8 cellular contexts compared by ENCODE assay signal in the genomic region with DNA sequence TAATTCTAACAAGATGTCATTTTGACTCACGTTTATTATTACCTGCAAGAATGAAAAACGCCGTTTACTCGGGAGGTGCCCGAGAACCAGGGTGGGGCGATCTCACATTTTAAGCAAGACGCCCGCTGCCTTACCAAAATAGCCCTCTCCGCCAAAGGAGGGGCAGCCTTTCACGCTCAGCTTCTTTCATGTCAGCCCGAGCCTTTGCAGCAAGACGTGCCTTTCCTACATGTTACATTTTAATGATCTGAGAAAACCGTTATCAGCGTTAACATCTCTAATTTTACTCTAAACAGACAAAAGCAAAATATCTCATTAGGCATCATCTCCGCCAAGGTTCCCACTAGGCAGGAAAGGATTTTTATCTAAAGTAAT. TPM values are rescaled to one million over a fixed set of nuclear protein-coding genes. Genes with fewer than 3 reads are reported as not detected.
DNase-seq lines count a peak whose midpoint lies in the region; TF ChIP-seq lines count a peak whose summit lies in the region.

No MANE protein-coding gene starts in this region.

- intact Hi-C loops in Calu3 (cut with micrococcal nuclease; ENCODE audit: unreplicated experiment) (no loop called here), breast epithelium (cut with DNase I; ENCODE audit: low total_unique reads) (loop anchor here (10.0 kb wide), 1 partner anchor 80 kb away; no protein-coding TSS in a partner anchor)

- TF ChIP-seq POLR2A in breast epithelium (IDR thresholded peaks at IDR 0.05): no peak

- CTCF ChIA-PET in Calu3 (lab: Charles Lee): no interaction called here

- H3K36me3 Mint-ChIP-seq in Calu3 (ENCODE audit: insufficient read depth, unreplicated experiment): peaks cover 19% of the 10 kb centered on the region
- H3K36me3 Mint-ChIP-seq in nephron (ENCODE audit: low read depth): peaks cover 6% of the 10 kb centered on the region

- H3K4me1 Mint-ChIP-seq in Calu3 (ENCODE audit: low read depth, unreplicated experiment) (peaks cover 8% of the 10 kb centered on the region), nephron (peaks cover 36% of the 10 kb centered on the region)

- H3K27me3 Mint-ChIP-seq in Calu3 (ENCODE audit: unreplicated experiment): peaks cover 14% of the 10 kb centered on the region
- peaks cover 28% of the 10 kb centered on the region for H3K27me3 Mint-ChIP-seq in nephron (ENCODE audit: low read depth)

- H3K27me3 ChIP-seq in SJSA1 (replicated peaks) (no peaks in the 10 kb centered on the region), breast epithelium (no peaks in the 10 kb centered on the region)

- H3K27ac ChIP-seq in SJSA1 (no peak overlapping the region), breast epithelium (no peak overlapping the region)

- BruUV-seq in Calu3 (replicated peaks; lab: Mats Ljungman, UMichigan): no TSS peak

- H3K27ac Mint-ChIP-seq in Calu3 (ENCODE audit: unreplicated experiment): no peak overlapping the region
- peak overlapping the region; percentile 6 to 77 (median 54) for H3K27ac Mint-ChIP-seq in nephron

- H3K4me1 ChIP-seq in SJSA1 (replicated peaks) (peaks cover 18% of the 10 kb centered on the region), breast epithelium (no peaks in the 10 kb centered on the region)

- H3K9me3 Mint-ChIP-seq in Calu3 (ENCODE audit: low read depth, unreplicated experiment): no peaks in the 10 kb centered on the region
- no peaks in the 10 kb centered on the region for H3K9me3 Mint-ChIP-seq in nephron

- TF ChIP-seq CTCF in Calu3 (IDR thresholded peaks at IDR 0.05; ENCODE audit: unreplicated experiment): no peak
- TF ChIP-seq CTCF in breast epithelium (IDR thresholded peaks at IDR 0.05): no peak
- TF ChIP-seq CTCF in nephron (IDR thresholded peaks at IDR 0.05; ENCODE audit: unreplicated experiment in 3 of 3): no peak

- DNase-seq in Calu3 (no peak), SJSA1 (ENCODE audit: low read depth in 1 of 2, low spot score in 2 of 2) (no peak), breast epithelium (ENCODE audit: low spot score in 2 of 2) (no peak), COLO668 (lab: John Stamatoyannopoulos, UW; ENCODE audit: unreplicated experiment) (no peak), middle frontal gyrus (ENCODE audit: extremely low spot score, low spot score) (no peak), GDM1 (lab: John Stamatoyannopoulos, UW) (no peak), UCSD-AML1 (lab: John Stamatoyannopoulos, UW; ENCODE audit: unreplicated experiment) (no peak)

- H3K9me3 ChIP-seq in SJSA1 (replicated peaks): 0 out of 2 replicates have a peak, but pooled peaks cover 3% of the 10 kb centered on the region
- H3K9me3 ChIP-seq in breast epithelium: no peaks in the 10 kb centered on the region

- H3K36me3 ChIP-seq in SJSA1: no peaks in the 10 kb centered on the region
- H3K36me3 ChIP-seq in breast epithelium: no peaks in the 10 kb centered on the region

- H3K4me3 ChIP-seq in SJSA1: peak overlapping the region; percentile 67
- peak overlapping the region; percentile 77 to 99 (median 81) for H3K4me3 ChIP-seq in breast epithelium

- H3K4me3 Mint-ChIP-seq in Calu3 (ENCODE audit: low read depth, unreplicated experiment) (peak overlapping the region; percentile 72), nephron (peak overlapping the region; percentile 90 to 95 (median 91))

RNA-seq across cellular contexts. Expression of a gene that starts 2.0 kb away (rescaled TPM):
- 5.6 and 7.2 TPM in 2 replicates for total RNA-seq in Calu3 (2022)
- total RNA-seq in SJSA1 (2014; rRNA removed; shearing (Covaris generic)): 1.3 and 1.4 TPM in 2 replicates
- 10 to 100 TPM in 1 of 3 donors, 1 to 10 TPM in 2; 6.2 to 13.8 (median 7.0) TPM for total RNA-seq in breast epithelium
